In the genomic region with DNA sequence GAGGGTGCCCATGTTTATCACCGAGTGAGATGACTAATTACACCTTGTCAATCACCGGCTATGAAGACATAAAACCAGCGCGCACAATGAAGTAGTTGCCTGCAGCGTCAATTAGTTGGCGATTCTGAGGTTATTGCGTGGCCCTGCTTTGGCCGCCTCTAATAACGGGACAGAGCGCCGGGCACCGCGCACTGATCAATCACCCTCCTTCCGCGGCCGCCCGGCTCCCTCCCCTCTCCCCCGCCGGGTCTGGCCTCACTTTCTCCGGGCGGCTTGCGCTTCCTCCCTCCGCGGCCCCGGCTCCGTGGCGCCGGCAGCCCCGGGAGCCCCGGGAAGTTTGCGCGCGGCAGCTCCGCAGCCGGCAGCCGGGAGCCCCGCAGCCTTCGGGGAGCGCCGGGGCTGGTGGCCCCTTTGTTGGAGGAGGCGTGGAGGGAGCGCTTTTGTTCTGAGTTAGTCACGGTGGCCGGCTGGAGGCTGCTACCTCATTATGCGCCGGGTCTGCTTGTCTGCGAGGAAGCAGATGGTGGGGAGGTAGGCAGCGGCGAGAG, we compare ENCODE assay signal across 10 cellular contexts. TPM values are rescaled to one million over a fixed set of nuclear protein-coding genes. Genes with fewer than 3 reads are reported as not detected.
DNase-seq lines count a peak whose midpoint lies in the region; ATAC-seq and TF ChIP-seq lines count a peak whose summit lies in the region.
"Had no signal": no experiment of that assay in that cellular context is flagged by ENCODE, and none has a peak within 500 bp of the region (broad histone marks: within the 10 kb centered on the region; RNA-seq: fewer than 3 reads in every experiment).

No MANE protein-coding gene starts in this region.

- DNase-seq in AG09309 (ENCODE audit: low read depth): no peak
- DNase-seq in ELR (ENCODE audit: low read depth): peak; percentile 21
- peak; percentile 74 to 78 for DNase-seq in SJCRH30
- peak; percentile 39 for DNase-seq in iPS-NIHi11 (ENCODE audit: low spot score)
- DNase-seq in mucosa of gallbladder (ENCODE audit: low spot score): no peak

- no peaks in the 10 kb centered on the region for H3K9me3 ChIP-seq in SJCRH30 (replicated peaks)
- H3K9me3 ChIP-seq: tibial nerve had no signal

- TF ChIP-seq CTCF in AG09309 (IDR thresholded peaks at IDR 0.05; ENCODE audit: control insufficient read depth, insufficient read depth, low read depth, low read length, missing control alignments): no peak

- H3K27me3 ChIP-seq in SJCRH30: peaks cover 12% of the 10 kb centered on the region; the same call in 1 of the 2 replicates

- peaks cover 4% of the 10 kb centered on the region; the same call in 1 of the 2 replicates for H3K4me1 ChIP-seq in SJCRH30

- no peaks in the 10 kb centered on the region for H3K36me3 ChIP-seq in SJCRH30
- H3K36me3 ChIP-seq: tibial nerve had no signal

- H3K4me3 ChIP-seq in AG09309 (ENCODE audit: control insufficient read depth, low read depth, low read length): peak overlapping the region; percentile 34
- H3K4me3 ChIP-seq in SJCRH30: peak overlapping the region; percentile 60

- peak overlapping the region; percentile 22; the same call in 1 of the 2 replicates for H3K27ac ChIP-seq in SJCRH30
- H3K27ac ChIP-seq: tibial nerve had no signal

- ATAC-seq in GM21529 (IDR thresholded peaks at IDR 0.05; ENCODE audit: unreplicated experiment): no peak
- no peak for ATAC-seq in HG03439 (IDR thresholded peaks at IDR 0.05; ENCODE audit: unreplicated experiment)
- no peak for ATAC-seq in HG03432 (IDR thresholded peaks at IDR 0.05; ENCODE audit: unreplicated experiment)

RNA-seq across cellular contexts. Expression of gene LHX2, which starts 3.2 kb away (rescaled TPM):
- 0.48 and 1.6 TPM in 2 replicates for total RNA-seq in SJCRH30 (2014; rRNA removed; shearing (Covaris generic))
- total RNA-seq in mucosa of gallbladder: 0.17 TPM
- total RNA-seq: T-helper 2 cell treated with Interferon-gamma antibody and Interleukin-4, amounts not matched to agents 100 ng/mL and 5 ng/mL, for 36 hours; tibial nerve had no signal

Comparison
In these comparisons a context has a peak if more than half of its experiments do, and no peak if none do; other contexts are left out.
1. DNase-seq: peak in ELR (single experiment), SJCRH30 (2 of 2) and iPS-NIHi11 (single experiment); none in AG09309 (single experiment) and mucosa of gallbladder (single experiment).